Comparison of ENCODE assay signal across 12 cellular contexts in genomic region chr1:55129194-55129728, GRCh38.
DNase-seq lines count a peak whose midpoint lies in the region; ATAC-seq and TF ChIP-seq lines count a peak whose summit lies in the region.
"Had no signal": no experiment of that assay in that cellular context is flagged by ENCODE, and none has a peak within 500 bp of the region (broad histone marks: within the 10 kb centered on the region; RNA-seq: fewer than 3 reads in every experiment).

No MANE protein-coding gene starts in this region.

- TF ChIP-seq CTCF in omental fat pad (IDR thresholded peaks at IDR 0.05) (no peak), gastroesophageal sphincter (IDR thresholded peaks at IDR 0.05) (no peak)

- H3K4me1 ChIP-seq in gastroesophageal sphincter: peaks cover 0 to 19% (median 0%) of the 10 kb centered on the region in 3 donors

- H3K27me3 ChIP-seq in gastroesophageal sphincter: no peaks in the 10 kb centered on the region
- H3K27me3 ChIP-seq: stomach had no signal

- 39 to 57% methylated on average over 4 of the region's 4 CpGs for WGBS in gastroesophageal sphincter (ENCODE audit: low coverage in 1 of 2), 2 donors

- H3K36me3 ChIP-seq in gastroesophageal sphincter: peaks cover 7 to 88% of the 10 kb centered on the region in 2 donors

- ATAC-seq in omental fat pad (ENCODE audit: low FRiP score) (peak; percentile 68), gastroesophageal sphincter (no peak)

- no peak for TF ChIP-seq EP300 in gastroesophageal sphincter (IDR thresholded peaks at IDR 0.05)

- DNase-seq in EH (ENCODE audit: low read depth): peak; percentile 27
- DNase-seq in NOMO-1 treated with DMSO at 0.1 percent for 48 hours (lab: John Stamatoyannopoulos, UW; ENCODE audit: unreplicated experiment): peak; percentile 64
- DNase-seq in dermis blood vessel endothelial cell: peak; percentile 64
- no peak for DNase-seq in omental fat pad (ENCODE audit: low spot score)
- DNase-seq in NCI-H1092 treated with DMSO at 0.1 percent for 48 hours (lab: John Stamatoyannopoulos, UW): no peak
- no peak for DNase-seq in iPS-NIHi11 (ENCODE audit: low spot score)
- no peak for DNase-seq in NCI-H69 (lab: John Stamatoyannopoulos, UW)
- DNase-seq: mesenchymal stem cell, stomach, T1000 had no signal

- no peak for TF ChIP-seq POLR2A in gastroesophageal sphincter (IDR thresholded peaks at IDR 0.05)

- no peak overlapping the region for H3K4me3 ChIP-seq in gastroesophageal sphincter
- H3K4me3 ChIP-seq: stomach had no signal

- H3K9me3 ChIP-seq in gastroesophageal sphincter: no peaks in the 10 kb centered on the region
- H3K9me3 ChIP-seq: stomach had no signal

- H3K27ac ChIP-seq in gastroesophageal sphincter: no peak overlapping the region
- H3K27ac ChIP-seq: epithelial cell of prostate, stomach had no signal

Comparison
In these comparisons a context has a peak if more than half of its experiments do, and no peak if none do; other contexts are left out.
1. DNase-seq: peak in EH (single experiment), NOMO-1 treated with DMSO at 0.1 percent for 48 hours (single experiment) and dermis blood vessel endothelial cell (single experiment); none in omental fat pad (single experiment), NCI-H1092 treated with DMSO at 0.1 percent for 48 hours (single experiment), iPS-NIHi11 (single experiment) and NCI-H69 (single experiment).